ENCODE assay signal across 8 cellular contexts in genomic region chr1:155085504-155086181, GRCh38. TPM values are rescaled to one million over a fixed set of nuclear protein-coding genes. Genes with fewer than 3 reads are reported as not detected.
A peak's percentile ranks its signal among the peaks of the same experiment; 100 is the strongest.
DNase-seq lines count a peak whose midpoint lies in the region; TF ChIP-seq lines count a peak whose summit lies in the region.

No MANE protein-coding gene starts in this region.

- H3K79me2 ChIP-seq in MM.1S (ENCODE audit: low read length), result no peaks in the 10 kb centered on the region

- H3K4me2 ChIP-seq in MM.1S (ENCODE audit: low read depth, low read length), result peak overlapping the region; percentile 100

- H4K20me1 ChIP-seq in MM.1S (ENCODE audit: insufficient read depth, low read length), result no peaks in the 10 kb centered on the region

- H3K4me3 ChIP-seq in MM.1S (ENCODE audit: low read length) (peak overlapping the region; percentile 84), dorsolateral prefrontal cortex (peak overlapping the region; percentile 49 to 91 (median 75)), mononuclear cell (ENCODE audit: low read length) (peak overlapping the region; percentile 73)

- H3K27ac ChIP-seq in MM.1S (ENCODE audit: low read length) (peak overlapping the region; percentile 49; the same call in 1 of the 2 replicates), dorsolateral prefrontal cortex (peak overlapping the region in 57 of 59 donors; percentile 58 to 96 (median 90))

- H3K36me3 ChIP-seq in MM.1S (replicated peaks; ENCODE audit: insufficient read depth, low read length), result no peaks in the 10 kb centered on the region

- peak overlapping the region; percentile 88 for H2AFZ ChIP-seq in MM.1S (ENCODE audit: low read length)

- DNase-seq in D341Med (ENCODE audit: low spot score) (peak; percentile 63), MM.1S (peak; percentile 75), dorsolateral prefrontal cortex (peak in 2 of 10 donors; percentile 59 to 70), HuH-7 (ENCODE audit: low spot score) (no peak), GOT3 (lab: John Stamatoyannopoulos, UW) (no peak)
- DNase-seq in activated CD4-positive, alpha-beta T cell treated with anti-CD3 and anti-CD28 coated beads, Interleukin-2, amount 50 U/mL, for 24 hours (ENCODE audit: low read depth in 1 of 2, low spot score in 1 of 2), result peak; percentile 52 to 70
- peak; percentile 69 to 72 for DNase-seq in stimulated activated CD8-positive, alpha-beta memory T cell treated with anti-CD3 and anti-CD28 coated beads, Interleukin-4, amount 100 ng/mL, for 4 hours (ENCODE audit: low read depth in 2 of 2, low spot score in 1 of 2)

- H3K4me1 ChIP-seq in MM.1S (ENCODE audit: low read length), result peaks cover 28% of the 10 kb centered on the region
- H3K4me1 ChIP-seq in mononuclear cell (ENCODE audit: insufficient read depth, low read length), result peaks cover 52% of the 10 kb centered on the region

- TF ChIP-seq CTCF in MM.1S (IDR thresholded peaks at IDR 0.05; ENCODE audit: low read length), result no peak
- no peak for TF ChIP-seq CTCF in dorsolateral prefrontal cortex (IDR thresholded peaks at IDR 0.05 in 54 of 56, conservative IDR thresholded peaks at IDR 0.05 in 2 of 56; ENCODE audit: low read depth in 1 of 56, partially characterized antibody in 56 of 56)

- H3F3A ChIP-seq in MM.1S (ENCODE audit: insufficient read depth, low read length), result peaks cover 16% of the 10 kb centered on the region

- H3K9me3 ChIP-seq in MM.1S (replicated peaks; ENCODE audit: insufficient read depth, low read length), result no peaks in the 10 kb centered on the region
- no peaks in the 10 kb centered on the region for H3K9me3 ChIP-seq in mononuclear cell (ENCODE audit: low read depth, low read length)

- peak overlapping the region; percentile 54; the same call in 1 of the 2 replicates for H3K9ac ChIP-seq in MM.1S (ENCODE audit: low read length)

- intact Hi-C loops in dorsolateral prefrontal cortex (cut with DNase I), result loop anchor here (2.0 kb wide), 3 partner anchors 23 to 41 kb away; partner anchors contain the start of genes ADAM15 (in 2 of the 2), EFNA1 (in 2 of the 2) and EFNA4 (in 2 of the 2)

- H3K27me3 ChIP-seq in MM.1S (replicated peaks; ENCODE audit: insufficient read depth, low read length) (peaks cover 33% of the 10 kb centered on the region), dorsolateral prefrontal cortex (peaks cover 0 to 38% (median 26%) of the 10 kb centered on the region in 45 donors), mononuclear cell (ENCODE audit: insufficient read depth, low read length) (peaks cover 34% of the 10 kb centered on the region)

- no peaks in the 10 kb centered on the region for H3K9me2 ChIP-seq in MM.1S (replicated peaks; ENCODE audit: insufficient read depth, low read length)

RNA-seq across cellular contexts. Expression of gene EFNA3, which starts 7.0 kb away (rescaled TPM):
- total RNA-seq in dorsolateral prefrontal cortex, result 10 to 100 TPM in 118 of 120 experiments, 1 to 10 TPM in 2; 9.3 to 41.7 (median 22.4) TPM
- total RNA-seq in mononuclear cell, result 0.21 TPM

RNA-seq across cellular contexts. Expression of gene EFNA4, which starts 22.1 kb away (rescaled TPM):
- 1 to 10 TPM in 83 of 120 experiments, under 1 TPM in 31, not detected in 6; 0.41 to 3.5 (median 1.3) TPM for total RNA-seq in dorsolateral prefrontal cortex
- 2.4 TPM for total RNA-seq in mononuclear cell

RNA-seq across cellular contexts. Expression of gene ADAM15, which starts 34.5 kb away (rescaled TPM):
- total RNA-seq in dorsolateral prefrontal cortex (100 to 1,000 TPM in 2 of 120 experiments, 10 to 100 TPM in 118; 32.1 to 108 (median 62.7) TPM), mononuclear cell (25.1 TPM)

RNA-seq across cellular contexts. Expression of gene EFNA1, which starts 42.0 kb away (rescaled TPM):
- total RNA-seq in dorsolateral prefrontal cortex (100 to 1,000 TPM in 1 of 120 experiments, 10 to 100 TPM in 118, 1 to 10 TPM in 1; 8.7 to 144 (median 30.1) TPM), mononuclear cell (0.84 TPM)

RNA-seq across cellular contexts. Expression of gene SLC50A1, which starts 50.0 kb away (rescaled TPM):
- 10 to 100 TPM in 40 of 120 experiments, 1 to 10 TPM in 80; 4.8 to 17.0 (median 9.0) TPM for total RNA-seq in dorsolateral prefrontal cortex
- total RNA-seq in mononuclear cell, result 22.4 TPM

Comparison
In these comparisons a context has a peak if more than half of its experiments do, and no peak if none do; other contexts are left out.
1. DNase-seq: peak in D341Med (single experiment), MM.1S (single experiment), activated CD4-positive, alpha-beta T cell treated with anti-CD3 and anti-CD28 coated beads, Interleukin-2, amount 50 U/mL, for 24 hours (2 of 2) and stimulated activated CD8-positive, alpha-beta memory T cell treated with anti-CD3 and anti-CD28 coated beads, Interleukin-4, amount 100 ng/mL, for 4 hours (2 of 2); none in HuH-7 (single experiment) and GOT3 (single experiment).
2. Peak in every context shown above with its lines, with median percentiles within 50 percentile points of each other: H3K4me3 ChIP-seq.